Comparison of ENCODE assay signal across 8 cellular contexts in genomic region chr10:22986771-22987542, GRCh38. TPM values are rescaled to one million over a fixed set of nuclear protein-coding genes. Genes with fewer than 3 reads are reported as not detected.
DNase-seq lines count a peak whose midpoint lies in the region; ATAC-seq, FAIRE-seq and TF ChIP-seq lines count a peak whose summit lies in the region.

No MANE protein-coding gene starts in this region.

- no peak overlapping the region for H3K27ac ChIP-seq in 22Rv1

- H3K27ac Mint-ChIP-seq in immature natural killer cell, result no peak overlapping the region

- DNase-seq in GM12892 (ENCODE audit: insufficient read length) (no peak), KG1 (lab: John Stamatoyannopoulos, UW) (peak; percentile 58), immature natural killer cell (peak in 2 of 3 donors; percentile 16 to 21), GDM1 (lab: John Stamatoyannopoulos, UW) (no peak)

- peak; percentile 52 for TF ChIP-seq CTCF in 22Rv1 (IDR thresholded peaks at IDR 0.05)

- peaks cover 0 to 3% (median 0%) of the 10 kb centered on the region in 3 donors for H3K36me3 Mint-ChIP-seq in immature natural killer cell

- H3K4me1 Mint-ChIP-seq in immature natural killer cell, result peaks cover 3 to 12% of the 10 kb centered on the region in 2 donors

- no peaks in the 10 kb centered on the region for H3K9me3 Mint-ChIP-seq in immature natural killer cell

- H3K4me3 Mint-ChIP-seq in immature natural killer cell, result no peak overlapping the region

- peaks cover 2 to 12% (median 4%) of the 10 kb centered on the region in 3 donors for H3K27me3 Mint-ChIP-seq in immature natural killer cell (ENCODE audit: low read depth in 3 of 3)

- ATAC-seq in GM18873 (IDR thresholded peaks at IDR 0.05; ENCODE audit: low FRiP score, unreplicated experiment), result no peak
- ATAC-seq in GM18520 (IDR thresholded peaks at IDR 0.05; ENCODE audit: unreplicated experiment), result no peak

- FAIRE-seq in GM12892 (lab: Jason Lieb, UNC) (peak; percentile 90), TTC549 (lab: Jason Lieb, UNC) (peak; percentile 97)

- TF ChIP-seq POLR2A in GM12892 (IDR thresholded peaks at IDR 0.05; ENCODE audit: low read depth, low read length), result no peak

RNA-seq across cellular contexts. Expression of gene ARMC3, which starts 59.1 kb away (rescaled TPM):
- not detected for polyA plus RNA-seq in GM12892 (2012; ENCODE audit: missing spikeins)
- under 1 TPM in 1 of 3 donors, not detected in 2; 0.32 TPM for polyA plus RNA-seq in immature natural killer cell

Comparison
In these comparisons a context has a peak if more than half of its experiments do, and no peak if none do; other contexts are left out.
1. DNase-seq: peak in KG1 (single experiment) and immature natural killer cell (2 of 3); none in GM12892 (single experiment) and GDM1 (single experiment).